ENCODE assay signal across 1 cellular context in genomic region chr16:58020628-58021521, GRCh38.
TF ChIP-seq lines count a peak whose summit lies in the region.

No MANE protein-coding gene starts in this region.

TF ChIP-seq in GM23338, 12 proteins besides CTCF, POLR2A, EP300 and RAD21 (continued from another document):
- TF ChIP-seq ETS1 (IDR thresholded peaks at IDR 0.05): no peak
TF ChIP-seq in GM23338: peak in this region for 0.
